ENCODE assay signal across 12 cellular contexts in the genomic region with DNA sequence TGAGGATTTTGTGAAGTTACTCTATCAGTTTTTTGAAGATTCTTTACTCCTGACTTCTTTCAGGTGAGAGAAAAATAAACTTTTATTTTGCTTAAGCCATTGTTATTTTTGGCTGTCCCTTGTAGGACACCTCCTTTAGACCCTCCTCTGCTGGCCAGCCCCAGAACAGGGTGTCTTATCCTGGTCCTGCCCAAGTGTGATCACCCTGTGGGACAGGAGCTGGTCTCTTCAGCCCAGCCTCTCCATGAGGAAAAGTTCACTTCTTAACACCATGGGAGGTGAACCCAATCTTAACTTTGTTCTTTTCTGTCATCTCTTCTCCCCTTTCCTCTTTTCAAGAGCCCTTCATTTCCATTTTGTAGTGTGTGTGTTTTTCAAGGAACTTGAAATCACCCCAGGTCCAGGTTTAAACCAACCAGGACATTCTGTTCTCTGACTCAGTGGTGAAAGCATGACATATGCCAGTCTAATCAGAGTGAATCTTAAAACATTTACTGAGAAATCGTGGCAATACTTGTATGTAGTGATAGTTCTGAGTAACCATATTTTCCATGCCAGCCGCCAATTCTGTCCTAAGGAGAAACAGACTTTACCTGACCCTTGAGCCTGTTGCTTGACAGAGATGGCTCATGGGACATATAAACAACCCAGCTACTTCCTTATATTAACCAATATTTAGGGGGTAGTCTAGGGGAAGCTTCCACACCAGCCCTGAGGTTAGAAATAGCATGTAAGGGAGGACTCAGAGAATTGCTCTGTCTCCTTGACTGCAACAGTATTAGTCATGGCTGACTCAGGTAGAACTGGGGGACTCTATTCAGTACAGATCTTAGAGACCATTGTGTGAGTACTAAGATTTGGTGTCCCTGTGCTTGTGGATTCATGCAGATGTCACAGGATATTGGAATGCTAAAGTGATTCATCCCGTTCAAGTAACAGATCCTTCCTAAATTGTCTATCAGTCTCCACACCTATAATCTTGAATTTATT. TPM values are rescaled to one million over a fixed set of nuclear protein-coding genes. Genes with fewer than 3 reads are reported as not detected.
DNase-seq lines count a peak whose midpoint lies in the region; TF ChIP-seq lines count a peak whose summit lies in the region.
"Had no signal": no experiment of that assay in that cellular context is flagged by ENCODE, and none has a peak within 500 bp of the region (broad histone marks: within the 10 kb centered on the region; RNA-seq: fewer than 3 reads in every experiment).

No MANE protein-coding gene starts in this region.

- H3K4me3 ChIP-seq in HFF-Myc (replicated peaks; ENCODE audit: low read depth, low read length) = no peak overlapping the region
- H3K4me3 ChIP-seq: skin epidermis had no signal

- TF ChIP-seq CTCF in HFF-Myc (IDR thresholded peaks at IDR 0.05; ENCODE audit: low read depth, low read length, missing control alignments) = no peak

- DNase-seq in HFF-Myc (ENCODE audit: extremely low read depth, low read depth) (peak; percentile 1), SK-MEL-5 (ENCODE audit: low read depth, low spot score) (peak; percentile 30), fibroblast of the conjunctiva (ENCODE audit: low read depth) (peak; percentile 6), stromal cell of bone marrow (ENCODE audit: low read depth) (peak; percentile 6), NCI-H2196 (lab: John Stamatoyannopoulos, UW; ENCODE audit: unreplicated experiment) (no peak), DMS153 (lab: John Stamatoyannopoulos, UW) (no peak)
- DNase-seq in effector CD4-positive, alpha-beta T cell = no peak
- DNase-seq: activated CD4-positive, CD25-positive, alpha-beta regulatory T cell treated with anti-CD3 and anti-CD28 coated beads, Interleukin-2, amount 50 U/mL, for 72 hours; naive thymus-derived CD4-positive, alpha-beta T cell; NCI-H1436 treated with DMSO at 0.1 percent for 48 hours had no signal

- in situ Hi-C loops in SK-MEL-5 (cut with HindIII; ENCODE audit: low pct_unique_long_range_greater_than_20kb, low sequenced_read_pairs) = no loop called here

RNA-seq across cellular contexts. Expression of a gene that starts 48.8 kb away (rescaled TPM):
- total RNA-seq in SK-MEL-5 (2014; rRNA removed; shearing (Covaris generic)) = 1.0 and 1.2 TPM in 2 replicates
- polyA plus RNA-seq in SK-MEL-5 (2015; cell fraction: cytosol; rRNA removed) = 0.99 and 1.5 TPM in 2 replicates
- polyA plus RNA-seq in SK-MEL-5 (2015; cell fraction: nucleus; rRNA removed) = 0.45 and 1.8 TPM in 2 replicates
- total RNA-seq: activated T-helper 17 cell treated with anti-CD3 and anti-CD28 coated beads, Interleukin-2, amount 50 U/mL, for 72 hours; naive thymus-derived CD4-positive, alpha-beta T cell had no signal
- polyA plus RNA-seq: naive thymus-derived CD4-positive, alpha-beta T cell had no signal

Comparison
In these comparisons a context has a peak if more than half of its experiments do, and no peak if none do; other contexts are left out.
1. DNase-seq: peak in HFF-Myc (single experiment), SK-MEL-5 (single experiment), fibroblast of the conjunctiva (single experiment) and stromal cell of bone marrow (single experiment); none in NCI-H2196 (single experiment), effector CD4-positive, alpha-beta T cell (single experiment) and DMS153 (single experiment).